17 cellular contexts compared by ENCODE assay signal in the genomic region with DNA sequence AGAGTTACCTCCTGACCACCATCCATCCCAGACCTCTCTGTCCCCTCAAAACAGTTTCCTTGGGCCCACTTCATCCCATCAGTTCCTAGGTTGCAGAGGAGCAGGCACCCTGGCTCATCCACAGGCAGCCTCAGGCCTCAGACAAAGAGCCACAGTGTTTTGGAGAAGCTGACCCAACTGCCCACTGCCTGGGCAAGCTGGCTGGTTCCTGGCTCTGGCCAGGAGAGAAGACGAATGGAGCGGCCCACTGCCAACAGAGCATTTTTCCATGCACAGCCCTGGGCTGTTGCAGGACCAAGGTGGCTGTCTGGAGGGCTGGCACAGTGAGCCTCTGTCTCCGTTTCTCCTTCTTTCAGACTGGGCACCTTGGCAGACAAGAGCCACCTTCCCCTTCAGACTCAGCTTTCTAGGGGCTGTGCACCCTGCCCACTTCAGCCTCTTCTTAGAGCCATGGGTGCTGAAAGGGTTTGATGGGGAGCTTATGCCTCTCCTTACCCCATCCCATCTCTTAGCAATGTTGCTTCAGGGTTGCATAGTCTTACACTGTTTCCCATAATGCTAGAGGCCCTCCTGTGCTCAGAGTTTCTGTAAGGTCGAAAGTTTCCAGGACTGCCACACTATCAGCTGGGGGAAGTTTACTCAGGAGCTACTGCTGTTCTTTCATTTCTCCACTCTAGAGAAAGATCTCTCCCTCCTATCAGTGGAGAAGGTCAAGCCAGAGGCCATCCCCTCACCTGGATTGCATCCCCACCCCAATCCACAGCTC. TPM values are rescaled to one million over a fixed set of nuclear protein-coding genes. Genes with fewer than 3 reads are reported as not detected.
A peak's percentile ranks its signal among the peaks of the same experiment; 100 is the strongest.
DNase-seq lines count a peak whose midpoint lies in the region; ATAC-seq, FAIRE-seq and TF ChIP-seq lines count a peak whose summit lies in the region.
"Had no signal": no experiment of that assay in that cellular context is flagged by ENCODE, and none has a peak within 500 bp of the region (broad histone marks: within the 10 kb centered on the region; RNA-seq: fewer than 3 reads in every experiment).

No MANE protein-coding gene starts in this region.

- no peaks in the 10 kb centered on the region for H3K36me3 Mint-ChIP-seq in stimulated activated naive CD8-positive, alpha-beta T cell treated with anti-CD3 and anti-CD28 coated beads, Interleukin-15, Interleukin-2, amounts not matched to agents 100 ng/mL and 50 ng/mL, for 24 hours (ENCODE audit: low read depth)
- H3K36me3 Mint-ChIP-seq: type B pancreatic cell had no signal

- H3K27me3 Mint-ChIP-seq in stimulated activated naive CD8-positive, alpha-beta T cell treated with anti-CD3 and anti-CD28 coated beads, Interleukin-15, Interleukin-2, amounts not matched to agents 100 ng/mL and 50 ng/mL, for 24 hours, result peaks cover 11% of the 10 kb centered on the region

- peak; percentile 44 for FAIRE-seq in GM12892 (lab: Jason Lieb, UNC)
- FAIRE-seq: GM19239 had no signal

- ATAC-seq in HG02623 (IDR thresholded peaks at IDR 0.05; ENCODE audit: unreplicated experiment), result no peak
- ATAC-seq in GM21528 (IDR thresholded peaks at IDR 0.05; ENCODE audit: low FRiP score, unreplicated experiment), result no peak
- no peak for ATAC-seq in GM21786 (IDR thresholded peaks at IDR 0.05; ENCODE audit: unreplicated experiment)

- peak overlapping the region; percentile 9 for H3K27ac ChIP-seq in caudate nucleus (ENCODE audit: low read depth, low read length)
- H3K27ac ChIP-seq: KMS-11, SJCRH30 had no signal

- TF ChIP-seq POLR2A in GM12892 (IDR thresholded peaks at IDR 0.05; ENCODE audit: low read depth, low read length), result no peak

- DNase-seq in GM12892 (ENCODE audit: insufficient read length) (no peak), caudate nucleus (lab: John Stamatoyannopoulos, UW) (peak in 45 of 61 donors; percentile 6 to 65 (median 37)), midbrain (lab: John Stamatoyannopoulos, UW) (peak; percentile 58), activated T-cell treated with anti-CD3 and anti-CD28 coated beads for 4 hours (no peak)
- DNase-seq: activated CD4-positive, alpha-beta T cell treated with anti-CD3 and anti-CD28 coated beads, Interleukin-2, amount 10 ng/mL, durations not matched to agents 7 days and 5 days; dermis blood vessel endothelial cell; mammary epithelial cell; NCI-H1417 treated with DMSO at 0.1 percent for 48 hours; SJCRH30; stimulated activated CD4-positive, alpha-beta T cell treated with anti-CD3 and anti-CD28 coated beads, Interleukin-15, amount 100 ng/mL, for 24 hours had no signal

- no peaks in the 10 kb centered on the region for H3K9me3 Mint-ChIP-seq in stimulated activated naive CD8-positive, alpha-beta T cell treated with anti-CD3 and anti-CD28 coated beads, Interleukin-15, Interleukin-2, amounts not matched to agents 100 ng/mL and 50 ng/mL, for 24 hours
- H3K9me3 Mint-ChIP-seq: activated CD4-positive, alpha-beta T cell treated with anti-CD3 and anti-CD28 coated beads, Interleukin-2, amount 10 ng/mL, durations not matched to agents 7 days and 5 days; type B pancreatic cell had no signal

- H3K4me3 Mint-ChIP-seq in stimulated activated naive CD8-positive, alpha-beta T cell treated with anti-CD3 and anti-CD28 coated beads, Interleukin-15, Interleukin-2, amounts not matched to agents 100 ng/mL and 50 ng/mL, for 24 hours, result peak overlapping the region; percentile 22
- H3K4me3 Mint-ChIP-seq: activated CD4-positive, alpha-beta T cell treated with anti-CD3 and anti-CD28 coated beads, Interleukin-2, amount 10 ng/mL, durations not matched to agents 7 days and 5 days; type B pancreatic cell had no signal

- no peak overlapping the region for H3K27ac Mint-ChIP-seq in stimulated activated naive CD8-positive, alpha-beta T cell treated with anti-CD3 and anti-CD28 coated beads, Interleukin-15, Interleukin-2, amounts not matched to agents 100 ng/mL and 50 ng/mL, for 24 hours
- H3K27ac Mint-ChIP-seq: activated CD4-positive, alpha-beta T cell treated with anti-CD3 and anti-CD28 coated beads, Interleukin-2, amount 10 ng/mL, durations not matched to agents 7 days and 5 days; type B pancreatic cell had no signal

- peaks cover 13% of the 10 kb centered on the region for H3K4me1 Mint-ChIP-seq in stimulated activated naive CD8-positive, alpha-beta T cell treated with anti-CD3 and anti-CD28 coated beads, Interleukin-15, Interleukin-2, amounts not matched to agents 100 ng/mL and 50 ng/mL, for 24 hours (ENCODE audit: low read depth)
- H3K4me1 Mint-ChIP-seq: activated CD4-positive, alpha-beta T cell treated with anti-CD3 and anti-CD28 coated beads, Interleukin-2, amount 10 ng/mL, durations not matched to agents 7 days and 5 days had no signal

RNA-seq across cellular contexts. Expression of a gene that starts 1.0 kb away (rescaled TPM):
- 0.13 TPM for polyA plus RNA-seq in GM12892 (2012; ENCODE audit: missing spikeins)
- polyA plus RNA-seq: mammary epithelial cell had no signal

RNA-seq across cellular contexts. Expression of a gene that starts 44.6 kb away (rescaled TPM):
- polyA plus RNA-seq in GM12892 (2012; ENCODE audit: missing spikeins), result 58.2 TPM

Comparison
In these comparisons a context has a peak if more than half of its experiments do, and no peak if none do; other contexts are left out.
1. DNase-seq: peak in caudate nucleus (45 of 61) and midbrain (single experiment); none in GM12892 (single experiment) and activated T-cell treated with anti-CD3 and anti-CD28 coated beads for 4 hours (single experiment).